1 cellular context compared by ENCODE assay signal in genomic region chr15:71048913-71049675, GRCh38.
TF ChIP-seq lines count a peak whose summit lies in the region.

No MANE protein-coding gene starts in this region.

TF ChIP-seq in A549, 52 proteins besides CTCF, POLR2A, EP300 and RAD21 (continued from another document):
- TF ChIP-seq PBX3 (IDR thresholded peaks at IDR 0.05) (no peak), MAFK (IDR thresholded peaks at IDR 0.05; ENCODE audit: partially characterized antibody) (no peak), RFX5 (IDR thresholded peaks at IDR 0.05) (no peak), NFE2L2 (conservative IDR thresholded peaks at IDR 0.05; ENCODE audit: low read length) (no peak)
